In genomic region chr11:123057604-123058305, GRCh38 we compare ENCODE assay signal across 1 cellular context.
TF ChIP-seq lines count a peak whose summit lies in the region.

No MANE protein-coding gene starts in this region.

TF ChIP-seq in HepG2, 621 proteins besides CTCF, POLR2A, EP300 and RAD21 (continued from another document):
- TF ChIP-seq HMGXB4 (CRISPR knock-in tag; IDR thresholded peaks at IDR 0.05; ENCODE audit: borderline replicate concordance in 1 of 2, low read depth in 1 of 2): no peak
